In the genomic region with DNA sequence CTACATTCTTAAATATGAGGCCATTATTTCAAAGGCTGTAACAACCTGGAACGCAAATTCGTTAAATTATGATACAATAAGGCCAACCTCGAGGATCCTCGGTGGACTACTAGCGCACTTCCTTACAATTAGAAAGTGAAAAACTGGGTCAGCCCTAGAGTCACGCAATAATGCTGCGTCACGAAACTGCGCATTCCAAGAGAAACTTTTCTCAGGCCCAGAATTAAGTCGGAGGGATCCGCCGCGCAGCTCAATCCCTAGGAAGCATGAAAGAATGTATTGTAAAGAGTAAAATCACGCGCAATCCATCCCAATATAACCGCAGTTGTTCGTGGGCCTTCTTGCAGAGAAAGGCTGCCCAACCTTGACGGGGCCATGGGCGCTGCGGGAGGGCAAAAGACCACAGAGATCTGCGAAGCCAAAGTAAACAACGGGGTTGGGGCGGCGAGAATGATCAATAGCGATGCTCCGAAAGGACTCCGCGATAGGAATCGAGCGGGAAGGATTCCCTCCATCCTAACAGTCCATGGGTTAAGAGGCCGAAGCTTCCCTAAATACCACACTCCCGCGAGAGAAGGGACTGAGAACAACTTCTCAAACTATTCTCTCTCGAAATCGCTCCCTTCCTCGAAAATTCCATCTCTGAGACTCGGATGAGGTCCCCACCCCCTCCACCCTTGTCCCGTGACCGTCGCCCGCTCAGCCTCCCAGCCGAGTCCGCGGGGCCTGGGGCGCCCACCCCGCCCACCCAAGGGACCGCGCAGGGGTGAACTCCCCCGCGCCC, we compare ENCODE assay signal across 1 cellular context.
TF ChIP-seq lines count a peak whose summit lies in the region.

No MANE protein-coding gene starts in this region.

TF ChIP-seq in HepG2, 621 proteins besides CTCF, POLR2A, EP300 and RAD21 (continued from another document):
- TF ChIP-seq, protein P1, sequence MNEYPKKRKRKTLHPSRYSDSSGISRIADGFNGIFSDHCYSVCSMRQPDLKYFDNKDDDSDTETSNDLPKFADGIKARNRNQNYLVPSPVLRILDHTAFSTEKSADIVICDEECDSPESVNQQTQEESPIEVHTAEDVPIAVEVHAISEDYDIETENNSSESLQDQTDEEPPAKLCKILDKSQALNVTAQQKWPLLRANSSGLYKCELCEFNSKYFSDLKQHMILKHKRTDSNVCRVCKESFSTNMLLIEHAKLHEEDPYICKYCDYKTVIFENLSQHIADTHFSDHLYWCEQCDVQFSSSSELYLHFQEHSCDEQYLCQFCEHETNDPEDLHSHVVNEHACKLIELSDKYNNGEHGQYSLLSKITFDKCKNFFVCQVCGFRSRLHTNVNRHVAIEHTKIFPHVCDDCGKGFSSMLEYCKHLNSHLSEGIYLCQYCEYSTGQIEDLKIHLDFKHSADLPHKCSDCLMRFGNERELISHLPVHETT (CRISPR knock-in tag; conservative IDR thresholded peaks at IDR 0.05): no peak
- 0 out of 2 replicates have a peak, but pooled peaks have one; percentile 9 for TF ChIP-seq ZNF329 (CRISPR knock-in tag; IDR thresholded peaks at IDR 0.05; ENCODE audit: low read depth)
- TF ChIP-seq JUND (CRISPR knock-in tag; IDR thresholded peaks at IDR 0.05): no peak
- no peak for TF ChIP-seq ZNF10 (CRISPR knock-in tag; IDR thresholded peaks at IDR 0.05; ENCODE audit: borderline replicate concordance, low read depth)
- peak; percentile 78 for TF ChIP-seq FOXA3 (CRISPR knock-in tag; IDR thresholded peaks at IDR 0.05)
- TF ChIP-seq RFX3 (CRISPR knock-in tag; IDR thresholded peaks at IDR 0.05): no peak
- no peak for TF ChIP-seq ARNT2 (CRISPR knock-in tag; IDR thresholded peaks at IDR 0.05; ENCODE audit: low read depth)
- TF ChIP-seq SALL2 (CRISPR knock-in tag; IDR thresholded peaks at IDR 0.05): no peak
- TF ChIP-seq ZNF775 (CRISPR knock-in tag; IDR thresholded peaks at IDR 0.05; ENCODE audit: borderline replicate concordance): no peak
- TF ChIP-seq ZZZ3 (CRISPR knock-in tag; IDR thresholded peaks at IDR 0.05; ENCODE audit: borderline replicate concordance): no peak
- no peak for TF ChIP-seq JDP2 (CRISPR knock-in tag; IDR thresholded peaks at IDR 0.05; ENCODE audit: borderline replicate concordance)
- no peak for TF ChIP-seq AHR (CRISPR knock-in tag; IDR thresholded peaks at IDR 0.05)
- peak; percentile 76; the same call in 1 of the 2 replicates for TF ChIP-seq ONECUT2 (CRISPR knock-in tag; IDR thresholded peaks at IDR 0.05)
- TF ChIP-seq SALL1 (CRISPR knock-in tag; IDR thresholded peaks at IDR 0.05): 0 out of 2 replicates have a peak, but pooled peaks have one; percentile 22
- 0 out of 2 replicates have a peak, but pooled peaks have one; percentile 12 for TF ChIP-seq BCL6 (CRISPR knock-in tag; IDR thresholded peaks at IDR 0.05)
- TF ChIP-seq, protein P2, sequence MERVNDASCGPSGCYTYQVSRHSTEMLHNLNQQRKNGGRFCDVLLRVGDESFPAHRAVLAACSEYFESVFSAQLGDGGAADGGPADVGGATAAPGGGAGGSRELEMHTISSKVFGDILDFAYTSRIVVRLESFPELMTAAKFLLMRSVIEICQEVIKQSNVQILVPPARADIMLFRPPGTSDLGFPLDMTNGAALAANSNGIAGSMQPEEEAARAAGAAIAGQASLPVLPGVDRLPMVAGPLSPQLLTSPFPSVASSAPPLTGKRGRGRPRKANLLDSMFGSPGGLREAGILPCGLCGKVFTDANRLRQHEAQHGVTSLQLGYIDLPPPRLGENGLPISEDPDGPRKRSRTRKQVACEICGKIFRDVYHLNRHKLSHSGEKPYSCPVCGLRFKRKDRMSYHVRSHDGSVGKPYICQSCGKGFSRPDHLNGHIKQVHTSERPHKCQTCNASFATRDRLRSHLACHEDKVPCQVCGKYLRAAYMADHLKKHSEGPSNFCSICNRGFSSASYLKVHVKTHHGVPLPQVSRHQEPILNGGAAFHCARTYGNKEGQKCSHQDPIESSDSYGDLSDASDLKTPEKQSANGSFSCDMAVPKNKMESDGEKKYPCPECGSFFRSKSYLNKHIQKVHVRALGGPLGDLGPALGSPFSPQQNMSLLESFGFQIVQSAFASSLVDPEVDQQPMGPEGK (CRISPR knock-in tag; IDR thresholded peaks at IDR 0.05): peak; percentile 14; the same call in 1 of the 2 replicates
- TF ChIP-seq FOXA1 (IDR thresholded peaks at IDR 0.05): no peak
- TF ChIP-seq FOXA1 (CRISPR knock-in tag; IDR thresholded peaks at IDR 0.05): peak; percentile 77
- TF ChIP-seq, protein P3, sequence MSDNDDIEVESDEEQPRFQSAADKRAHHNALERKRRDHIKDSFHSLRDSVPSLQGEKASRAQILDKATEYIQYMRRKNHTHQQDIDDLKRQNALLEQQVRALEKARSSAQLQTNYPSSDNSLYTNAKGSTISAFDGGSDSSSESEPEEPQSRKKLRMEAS (IDR thresholded peaks at IDR 0.05): 0 out of 2 replicates have a peak, but pooled peaks have one; percentile 8
- TF ChIP-seq ATM (IDR thresholded peaks at IDR 0.05; ENCODE audit: borderline replicate concordance): no peak
- TF ChIP-seq PHF21A (CRISPR knock-in tag; IDR thresholded peaks at IDR 0.05): 0 out of 2 replicates have a peak, but pooled peaks have one; percentile 21
- TF ChIP-seq, protein P4, sequence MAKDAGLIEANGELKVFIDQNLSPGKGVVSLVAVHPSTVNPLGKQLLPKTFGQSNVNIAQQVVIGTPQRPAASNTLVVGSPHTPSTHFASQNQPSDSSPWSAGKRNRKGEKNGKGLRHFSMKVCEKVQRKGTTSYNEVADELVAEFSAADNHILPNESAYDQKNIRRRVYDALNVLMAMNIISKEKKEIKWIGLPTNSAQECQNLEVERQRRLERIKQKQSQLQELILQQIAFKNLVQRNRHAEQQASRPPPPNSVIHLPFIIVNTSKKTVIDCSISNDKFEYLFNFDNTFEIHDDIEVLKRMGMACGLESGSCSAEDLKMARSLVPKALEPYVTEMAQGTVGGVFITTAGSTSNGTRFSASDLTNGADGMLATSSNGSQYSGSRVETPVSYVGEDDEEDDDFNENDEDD (CRISPR knock-in tag; IDR thresholded peaks at IDR 0.05; ENCODE audit: borderline replicate concordance): peak; percentile 66; the same call in 1 of the 2 replicates
- TF ChIP-seq, protein P5, sequence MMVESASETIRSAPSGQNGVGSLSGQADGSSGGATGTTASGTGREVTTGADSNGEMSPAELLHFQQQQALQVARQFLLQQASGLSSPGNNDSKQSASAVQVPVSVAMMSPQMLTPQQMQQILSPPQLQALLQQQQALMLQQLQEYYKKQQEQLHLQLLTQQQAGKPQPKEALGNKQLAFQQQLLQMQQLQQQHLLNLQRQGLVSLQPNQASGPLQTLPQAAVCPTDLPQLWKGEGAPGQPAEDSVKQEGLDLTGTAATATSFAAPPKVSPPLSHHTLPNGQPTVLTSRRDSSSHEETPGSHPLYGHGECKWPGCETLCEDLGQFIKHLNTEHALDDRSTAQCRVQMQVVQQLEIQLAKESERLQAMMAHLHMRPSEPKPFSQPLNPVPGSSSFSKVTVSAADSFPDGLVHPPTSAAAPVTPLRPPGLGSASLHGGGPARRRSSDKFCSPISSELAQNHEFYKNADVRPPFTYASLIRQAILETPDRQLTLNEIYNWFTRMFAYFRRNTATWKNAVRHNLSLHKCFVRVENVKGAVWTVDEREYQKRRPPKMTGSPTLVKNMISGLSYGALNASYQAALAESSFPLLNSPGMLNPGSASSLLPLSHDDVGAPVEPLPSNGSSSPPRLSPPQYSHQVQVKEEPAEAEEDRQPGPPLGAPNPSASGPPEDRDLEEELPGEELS (CRISPR knock-in tag; IDR thresholded peaks at IDR 0.05): no peak; the same call in 1 of the 2 replicates
- no peak for TF ChIP-seq ZNF564 (CRISPR knock-in tag; IDR thresholded peaks at IDR 0.05)
- TF ChIP-seq, protein P6, sequence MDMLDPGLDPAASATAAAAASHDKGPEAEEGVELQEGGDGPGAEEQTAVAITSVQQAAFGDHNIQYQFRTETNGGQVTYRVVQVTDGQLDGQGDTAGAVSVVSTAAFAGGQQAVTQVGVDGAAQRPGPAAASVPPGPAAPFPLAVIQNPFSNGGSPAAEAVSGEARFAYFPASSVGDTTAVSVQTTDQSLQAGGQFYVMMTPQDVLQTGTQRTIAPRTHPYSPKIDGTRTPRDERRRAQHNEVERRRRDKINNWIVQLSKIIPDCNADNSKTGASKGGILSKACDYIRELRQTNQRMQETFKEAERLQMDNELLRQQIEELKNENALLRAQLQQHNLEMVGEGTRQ (IDR thresholded peaks at IDR 0.05; ENCODE audit: low read depth, low read length): no peak
- TF ChIP-seq, protein P6 (CRISPR knock-in tag; IDR thresholded peaks at IDR 0.05; ENCODE audit: borderline replicate concordance): no peak
- TF ChIP-seq, protein P7, sequence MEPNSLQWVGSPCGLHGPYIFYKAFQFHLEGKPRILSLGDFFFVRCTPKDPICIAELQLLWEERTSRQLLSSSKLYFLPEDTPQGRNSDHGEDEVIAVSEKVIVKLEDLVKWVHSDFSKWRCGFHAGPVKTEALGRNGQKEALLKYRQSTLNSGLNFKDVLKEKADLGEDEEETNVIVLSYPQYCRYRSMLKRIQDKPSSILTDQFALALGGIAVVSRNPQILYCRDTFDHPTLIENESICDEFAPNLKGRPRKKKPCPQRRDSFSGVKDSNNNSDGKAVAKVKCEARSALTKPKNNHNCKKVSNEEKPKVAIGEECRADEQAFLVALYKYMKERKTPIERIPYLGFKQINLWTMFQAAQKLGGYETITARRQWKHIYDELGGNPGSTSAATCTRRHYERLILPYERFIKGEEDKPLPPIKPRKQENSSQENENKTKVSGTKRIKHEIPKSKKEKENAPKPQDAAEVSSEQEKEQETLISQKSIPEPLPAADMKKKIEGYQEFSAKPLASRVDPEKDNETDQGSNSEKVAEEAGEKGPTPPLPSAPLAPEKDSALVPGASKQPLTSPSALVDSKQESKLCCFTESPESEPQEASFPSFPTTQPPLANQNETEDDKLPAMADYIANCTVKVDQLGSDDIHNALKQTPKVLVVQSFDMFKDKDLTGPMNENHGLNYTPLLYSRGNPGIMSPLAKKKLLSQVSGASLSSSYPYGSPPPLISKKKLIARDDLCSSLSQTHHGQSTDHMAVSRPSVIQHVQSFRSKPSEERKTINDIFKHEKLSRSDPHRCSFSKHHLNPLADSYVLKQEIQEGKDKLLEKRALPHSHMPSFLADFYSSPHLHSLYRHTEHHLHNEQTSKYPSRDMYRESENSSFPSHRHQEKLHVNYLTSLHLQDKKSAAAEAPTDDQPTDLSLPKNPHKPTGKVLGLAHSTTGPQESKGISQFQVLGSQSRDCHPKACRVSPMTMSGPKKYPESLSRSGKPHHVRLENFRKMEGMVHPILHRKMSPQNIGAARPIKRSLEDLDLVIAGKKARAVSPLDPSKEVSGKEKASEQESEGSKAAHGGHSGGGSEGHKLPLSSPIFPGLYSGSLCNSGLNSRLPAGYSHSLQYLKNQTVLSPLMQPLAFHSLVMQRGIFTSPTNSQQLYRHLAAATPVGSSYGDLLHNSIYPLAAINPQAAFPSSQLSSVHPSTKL (CRISPR knock-in tag; IDR thresholded peaks at IDR 0.05): 0 out of 2 replicates have a peak, but pooled peaks have one; percentile 23
- TF ChIP-seq KDM5A (IDR thresholded peaks at IDR 0.05; ENCODE audit: borderline replicate concordance, low read length): no peak
- TF ChIP-seq ATF7-NPFF (CRISPR knock-in tag; IDR thresholded peaks at IDR 0.05; ENCODE audit: low read depth): no peak
- TF ChIP-seq ZBTB38 (CRISPR knock-in tag; IDR thresholded peaks at IDR 0.05): peak; percentile 62; the same call in 1 of the 2 replicates
- TF ChIP-seq, protein P8, sequence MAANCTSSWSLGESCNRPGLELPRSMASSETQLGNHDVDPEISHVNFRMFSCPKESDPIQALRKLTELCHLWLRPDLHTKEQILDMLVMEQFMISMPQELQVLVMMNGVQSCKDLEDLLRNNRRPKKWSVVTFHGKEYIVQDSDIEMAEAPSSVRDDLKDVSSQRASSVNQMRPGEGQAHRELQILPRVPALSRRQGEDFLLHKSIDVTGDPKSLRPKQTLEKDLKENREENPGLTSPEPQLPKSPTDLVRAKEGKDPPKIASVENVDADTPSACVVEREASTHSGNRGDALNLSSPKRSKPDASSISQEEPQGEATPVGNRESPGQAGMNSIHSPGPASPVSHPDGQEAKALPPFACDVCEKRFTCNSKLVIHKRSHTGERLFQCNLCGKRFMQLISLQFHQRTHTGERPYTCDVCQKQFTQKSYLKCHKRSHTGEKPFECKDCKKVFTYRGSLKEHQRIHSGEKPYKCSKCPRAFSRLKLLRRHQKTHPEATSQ (CRISPR knock-in tag; IDR thresholded peaks at IDR 0.05; ENCODE audit: borderline replicate concordance): peak; percentile 42; the same call in 1 of the 2 replicates
- no peak for TF ChIP-seq ZNF274 (CRISPR knock-in tag; IDR thresholded peaks at IDR 0.05)
- no peak for TF ChIP-seq RXRA (CRISPR knock-in tag; IDR thresholded peaks at IDR 0.05)
- TF ChIP-seq HOXA3 (CRISPR knock-in tag; IDR thresholded peaks at IDR 0.05): peak; percentile 60
- no peak for TF ChIP-seq MLLT10 (CRISPR knock-in tag; IDR thresholded peaks at IDR 0.05)
- TF ChIP-seq, protein P9, sequence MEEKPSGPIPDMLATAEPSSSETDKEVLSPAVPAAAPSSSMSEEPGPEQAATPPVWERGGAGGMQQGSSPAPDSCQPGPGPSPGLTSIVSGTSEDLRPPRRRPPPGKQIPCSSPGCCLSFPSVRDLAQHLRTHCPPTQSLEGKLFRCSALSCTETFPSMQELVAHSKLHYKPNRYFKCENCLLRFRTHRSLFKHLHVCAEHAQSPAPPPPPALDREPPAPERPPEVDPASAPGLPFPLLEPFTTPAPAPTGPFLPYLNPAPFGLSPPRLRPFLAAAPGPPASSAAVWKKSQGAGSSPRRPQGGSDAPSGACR (CRISPR knock-in tag; IDR thresholded peaks at IDR 0.05): no peak
